Comparison of ENCODE assay signal across 28 cellular contexts in the genomic region with DNA sequence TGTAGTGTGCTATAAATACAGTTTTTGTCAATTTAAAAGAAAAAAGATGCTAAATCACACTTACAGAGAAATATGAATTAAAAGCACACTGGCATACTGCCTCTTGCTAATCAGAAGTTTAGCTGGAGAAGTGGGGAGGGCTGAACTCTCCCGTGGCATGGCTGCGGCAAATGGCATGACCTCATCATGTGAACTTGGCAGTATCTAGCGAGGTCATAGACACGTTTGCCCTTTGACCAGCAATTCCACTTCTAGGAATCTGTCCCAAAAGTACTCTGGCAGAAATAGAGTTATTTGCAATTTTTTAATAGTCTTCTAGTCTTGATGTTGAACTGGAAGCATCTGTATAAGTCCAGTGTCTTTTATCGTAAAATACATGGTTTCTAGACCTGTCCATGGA. TPM values are rescaled to one million over a fixed set of nuclear protein-coding genes. Genes with fewer than 3 reads are reported as not detected.
"Had no signal": no experiment of that assay in that cellular context is flagged by ENCODE, and none has a peak within 500 bp of the region (broad histone marks: within the 10 kb centered on the region; RNA-seq: fewer than 3 reads in every experiment).

No MANE protein-coding gene starts in this region.

- H3K27me3 ChIP-seq: colonic mucosa had no signal

- H3K36me3 ChIP-seq: colonic mucosa, esophagus muscularis mucosa, esophagus squamous epithelium, gastrocnemius medialis, gastroesophageal sphincter, heart left ventricle, heart right ventricle had no signal

- H3K9me3 ChIP-seq: colonic mucosa, esophagus squamous epithelium, gastrocnemius medialis had no signal

- FAIRE-seq: colon, endometrium, endothelial cell of umbilical vein, frontal cortex had no signal

- H3K27ac ChIP-seq: colonic mucosa, coronary artery, dorsolateral prefrontal cortex, epithelial cell of prostate, esophagus muscularis mucosa, esophagus squamous epithelium, foreskin keratinocyte, gastrocnemius medialis, gastroesophageal sphincter, heart left ventricle, heart right ventricle had no signal

- H3K4me1 ChIP-seq: foreskin keratinocyte, gastrocnemius medialis had no signal

- DNase-seq: colonic mucosa; cortex of kidney; dermis blood vessel endothelial cell; dorsolateral prefrontal cortex; effector CD4-positive, alpha-beta T cell; effector CD8-positive, alpha-beta T cell; effector memory CD4-positive, alpha-beta T cell; effector memory CD8-positive, alpha-beta T cell; endodermal cell; erythroblast; esophagus squamous epithelium; foreskin fibroblast; foreskin keratinocyte; foreskin melanocyte; gastrocnemius medialis; glutamatergic neuron; head of caudate nucleus; heart left ventricle; heart right ventricle had no signal

- ATAC-seq: effector memory CD8-positive, alpha-beta T cell; esophagus mucosa; foreskin keratinocyte; gastrocnemius medialis; gastroesophageal sphincter; heart right ventricle had no signal

- H3K4me3 ChIP-seq: colonic mucosa, coronary artery, dorsolateral prefrontal cortex, esophagus muscularis mucosa, esophagus squamous epithelium, gastrocnemius medialis, gastroesophageal sphincter, heart left ventricle, heart right ventricle had no signal

RNA-seq across cellular contexts. Expression of gene MCF2L, which starts 42.0 kb away (rescaled TPM):
- total RNA-seq: foreskin keratinocyte had no signal
